1 cellular context compared by ENCODE assay signal in genomic region chr4:137664416-137664815, GRCh38.
TF ChIP-seq lines count a peak whose summit lies in the region.

No MANE protein-coding gene starts in this region.

TF ChIP-seq in IMR-90, 13 proteins besides CTCF, POLR2A, EP300 and RAD21 (continued from another document):
- TF ChIP-seq USF2 (IDR thresholded peaks at IDR 0.05; ENCODE audit: low read depth, low read length) = no peak
- TF ChIP-seq CHD1 (IDR thresholded peaks at IDR 0.05; ENCODE audit: low read depth, low read length) = no peak
- no peak for TF ChIP-seq SMC3 (IDR thresholded peaks at IDR 0.05; ENCODE audit: low read depth, low read length)
- no peak for TF ChIP-seq ELK1 (IDR thresholded peaks at IDR 0.05; ENCODE audit: borderline replicate concordance, low read depth, low read length)
- no peak for TF ChIP-seq FOS (IDR thresholded peaks at IDR 0.05; ENCODE audit: low read depth, low read length)
- TF ChIP-seq NFE2L2 (IDR thresholded peaks at IDR 0.05; ENCODE audit: low read depth, low read length) = no peak
TF ChIP-seq in IMR-90: peak in this region for 0.
